20 cellular contexts compared by ENCODE assay signal in the genomic region with DNA sequence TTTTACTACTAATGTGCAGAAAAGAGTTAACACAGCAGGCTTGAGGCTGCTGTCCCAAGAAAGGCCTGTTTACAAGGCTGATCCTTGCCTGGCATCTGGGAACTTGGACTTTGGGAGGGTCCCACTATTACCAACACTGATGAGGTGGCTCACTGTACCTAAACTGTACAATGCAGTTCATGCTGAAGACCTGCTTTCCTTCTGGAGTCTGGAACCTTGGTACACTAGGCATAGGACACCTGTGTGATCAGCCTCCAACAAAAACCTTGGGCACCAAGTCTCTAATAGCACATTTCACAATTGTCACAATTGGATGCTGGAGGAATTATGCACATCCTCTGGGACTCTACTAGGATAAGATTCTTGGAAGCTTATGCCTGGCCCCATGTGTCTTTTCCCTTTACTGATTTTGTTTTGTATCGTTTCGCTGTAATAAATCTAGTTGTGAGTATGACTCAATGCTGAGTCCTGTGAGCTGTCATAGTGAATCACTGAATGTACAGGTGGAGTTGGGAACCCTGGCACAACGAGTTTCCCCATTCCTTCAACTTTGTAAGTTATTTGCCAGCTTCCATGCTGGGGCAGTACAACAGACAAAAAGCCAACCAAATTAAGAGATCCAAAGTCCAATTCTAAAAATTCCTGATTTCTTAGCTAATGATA. TPM values are rescaled to one million over a fixed set of nuclear protein-coding genes. Genes with fewer than 3 reads are reported as not detected.
A peak's percentile ranks its signal among the peaks of the same experiment; 100 is the strongest.
DNase-seq lines count a peak whose midpoint lies in the region; ATAC-seq and TF ChIP-seq lines count a peak whose summit lies in the region.
"Had no signal": no experiment of that assay in that cellular context is flagged by ENCODE, and none has a peak within 500 bp of the region (broad histone marks: within the 10 kb centered on the region; RNA-seq: fewer than 3 reads in every experiment).

No MANE protein-coding gene starts in this region.

- H3K4me2 ChIP-seq in PC-9 (peak overlapping the region; percentile 33), mesenchymal stem cell (ENCODE audit: low read length, poor library complexity, severe bottlenecking) (no peak overlapping the region)
- H3K4me2 ChIP-seq: KMS-11 had no signal

- CTCF ChIA-PET in PC-9 (lab: Charles Lee), result interaction anchor here (0.5 kb wide), 1 partner anchor 70 kb away, joined by 4 read pairs; no protein-coding TSS in a partner anchor

- WGBS in mesenchymal stem cell, result 12% methylated on average over 3 of the region's 3 CpGs

- H3K9me2 ChIP-seq in PC-9 (ENCODE audit: insufficient read depth), result no peaks in the 10 kb centered on the region

- no peak overlapping the region for H2BK12ac ChIP-seq in mesenchymal stem cell (ENCODE audit: low read length in 2 of 2)

- H2BK5ac ChIP-seq in mesenchymal stem cell (ENCODE audit: low read depth, low read length, poor library complexity, severe bottlenecking), result no peak overlapping the region

- no peak for ATAC-seq in HG03342 (IDR thresholded peaks at IDR 0.05; ENCODE audit: unreplicated experiment)
- ATAC-seq: stimulated activated effector memory CD8-positive, alpha-beta T cell treated with anti-CD3 and anti-CD28 coated beads, Interleukin-12 subunit alpha, Interleukin-12 subunit beta, amount 100 ng/mL, for 72 hours; T-helper 17 cell had no signal

- no peak overlapping the region for H2AK5ac ChIP-seq in mesenchymal stem cell (ENCODE audit: low read length, severe bottlenecking)

- peaks cover 16% of the 10 kb centered on the region for H3K4me1 ChIP-seq in PC-9 (replicated peaks; ENCODE audit: insufficient read depth)
- H3K4me1 ChIP-seq in mesenchymal stem cell (ENCODE audit: control insufficient read depth, insufficient read depth, low read depth, low read length), result peaks cover 3% of the 10 kb centered on the region
- H3K4me1 ChIP-seq: Caco-2 had no signal

- BruUV-seq in PC-9 (replicated peaks; lab: Mats Ljungman, UMichigan), result no TSS peak

- H2BK15ac ChIP-seq in mesenchymal stem cell (ENCODE audit: low read depth, poor library complexity, severe bottlenecking), result no peak overlapping the region

- H4K20me1 ChIP-seq in PC-9 (ENCODE audit: insufficient read depth), result no peaks in the 10 kb centered on the region

- peak overlapping the region in 1 of 2 experiments; percentile 57 for H3K18ac ChIP-seq in mesenchymal stem cell (ENCODE audit: low read depth in 1 of 2, low read length in 2 of 2)

- H3K14ac ChIP-seq in mesenchymal stem cell (ENCODE audit: low read length in 2 of 2), result peak overlapping the region in 1 of 2 experiments; percentile 78

- no peak overlapping the region for H3K4me3 ChIP-seq in PC-9
- no peak overlapping the region for H3K4me3 ChIP-seq in epithelial cell of esophagus (ENCODE audit: low read length)
- no peak overlapping the region for H3K4me3 ChIP-seq in mesenchymal stem cell (ENCODE audit: insufficient read depth in 1 of 2, low read depth in 1 of 2, low read length in 2 of 2)
- H3K4me3 ChIP-seq: adrenal gland, GM23248 had no signal

- TF ChIP-seq CTCF in PC-9 (conservative IDR thresholded peaks at IDR 0.05), result no peak
- TF ChIP-seq CTCF in epithelial cell of esophagus (IDR thresholded peaks at IDR 0.05; ENCODE audit: insufficient read depth, low read depth, low read length, missing control alignments), result no peak

- no peak overlapping the region for H3K23ac ChIP-seq in mesenchymal stem cell (ENCODE audit: low read length in 2 of 2)

- H2BK120ac ChIP-seq in mesenchymal stem cell (ENCODE audit: low read depth, low read length), result no peak overlapping the region

- no peaks in the 10 kb centered on the region for H3F3A ChIP-seq in PC-9 (ENCODE audit: insufficient read depth, low read depth)

- H3K9ac ChIP-seq in mesenchymal stem cell (ENCODE audit: low read length), result no peak overlapping the region
- H3K9ac ChIP-seq: GM23248, KMS-11 had no signal

- DNase-seq in HCEC 1CT (peak; percentile 57), PC-9 (peak; percentile 17 to 73), epithelial cell of esophagus (ENCODE audit: low read depth) (peak; percentile 90), mesenchymal stem cell (peak; percentile 56), SKM-1 treated with dmso at 0.1 percent for 144 hours (lab: John Stamatoyannopoulos, UW; ENCODE audit: unreplicated experiment) (no peak), dedifferentiated amniotic fluid mesenchymal stem cell (ENCODE audit: extremely low spot score) (no peak), NCI-H69 (lab: John Stamatoyannopoulos, UW) (no peak)
- DNase-seq: activated CD4-positive, CD25-positive, alpha-beta regulatory T cell; adrenal gland; AML-193; Caco-2; GF-D8; GM23248; NCI-H1436 treated with DMSO at 0.1 percent for 48 hours; SHP77; stimulated activated CD4-positive, alpha-beta T cell treated with anti-CD3 and anti-CD28 coated beads, Interleukin-12 subunit alpha, Interleukin-12 subunit beta, amount 100 ng/mL, for 4 hours; T-helper 17 cell had no signal

- H3K9me3 ChIP-seq in PC-9 (ENCODE audit: insufficient read depth, low read depth) (no peaks in the 10 kb centered on the region), mesenchymal stem cell (ENCODE audit: control insufficient read depth, low read length) (no peaks in the 10 kb centered on the region)
- H3K9me3 ChIP-seq: adrenal gland, Caco-2 had no signal

- H3K36me3 ChIP-seq in PC-9 (ENCODE audit: low read depth) (no peaks in the 10 kb centered on the region), mesenchymal stem cell (ENCODE audit: control insufficient read depth in 1 of 2, insufficient read depth in 2 of 2, low read depth in 1 of 2, low read length in 2 of 2) (peaks cover 0 to 4% of the 10 kb centered on the region in 2 experiments)
- H3K36me3 ChIP-seq: adrenal gland had no signal

- H3K27ac ChIP-seq in PC-9 (peak overlapping the region; percentile 48), mesenchymal stem cell (ENCODE audit: low read length, poor library complexity, severe bottlenecking) (no peak overlapping the region)
- H3K27ac ChIP-seq: adrenal gland, GM23248, KMS-11 had no signal

- no peak overlapping the region for H2AFZ ChIP-seq in PC-9
- no peak overlapping the region for H2AFZ ChIP-seq in mesenchymal stem cell (ENCODE audit: low read depth, low read length)
- H2AFZ ChIP-seq: GM23248 had no signal

- no peak overlapping the region for H4K8ac ChIP-seq in mesenchymal stem cell (ENCODE audit: low read length)

- POLR2A ChIA-PET in PC-9 (lab: Charles Lee; ENCODE audit: unreplicated experiment), result interaction anchor here (0.6 kb wide), 2 partner anchors 87 to 371 kb away, joined by 3 to 7 read pairs; no protein-coding TSS in a partner anchor

- no peaks in the 10 kb centered on the region for H3K79me1 ChIP-seq in mesenchymal stem cell (replicated peaks; ENCODE audit: low read length, poor library complexity, severe bottlenecking)

- no peaks in the 10 kb centered on the region for H3K79me2 ChIP-seq in PC-9 (ENCODE audit: low read depth)

- no peak overlapping the region for H4K91ac ChIP-seq in mesenchymal stem cell (ENCODE audit: low read length)

- intact Hi-C loops in PC-9 (cut with micrococcal nuclease; ENCODE audit: unreplicated experiment), result no loop called here

- no peak overlapping the region for H3K4ac ChIP-seq in mesenchymal stem cell (ENCODE audit: low read depth in 1 of 2, low read length in 2 of 2)

- H3K27me3 ChIP-seq in PC-9 (ENCODE audit: insufficient read depth, low read depth) (no peaks in the 10 kb centered on the region), mesenchymal stem cell (ENCODE audit: control insufficient read depth in 1 of 2, insufficient read depth in 1 of 2, low read length in 2 of 2) (no peaks in the 10 kb centered on the region)
- H3K27me3 ChIP-seq: adrenal gland had no signal

RNA-seq across cellular contexts. Expression of a gene that starts 45.9 kb away (rescaled TPM):
- 6.2 and 6.6 TPM in 2 replicates for total RNA-seq in PC-9 (2021)
- polyA plus RNA-seq in mesenchymal stem cell (2013, experiment 1 of 2), result 0.88 TPM
- polyA plus RNA-seq in mesenchymal stem cell (2013, experiment 2 of 2), result 0.86 TPM
- total RNA-seq: GM23248 had no signal
- polyA plus RNA-seq: GM23248 had no signal

Comparison
In these comparisons a context has a peak if more than half of its experiments do, and no peak if none do; other contexts are left out.
1. DNase-seq: peak in HCEC 1CT (single experiment), PC-9 (2 of 2), epithelial cell of esophagus (single experiment) and mesenchymal stem cell (single experiment); none in SKM-1 treated with dmso at 0.1 percent for 144 hours (single experiment), dedifferentiated amniotic fluid mesenchymal stem cell (single experiment) and NCI-H69 (single experiment).